8 cellular contexts compared by ENCODE assay signal in genomic region chr2:146734042-146734715, GRCh38.
A peak's percentile ranks its signal among the peaks of the same experiment; 100 is the strongest.
DNase-seq lines count a peak whose midpoint lies in the region; ATAC-seq and TF ChIP-seq lines count a peak whose summit lies in the region.

No MANE protein-coding gene starts in this region.

- no peak overlapping the region for H3K9ac ChIP-seq in PC-3 (ENCODE audit: low read length)

- peak overlapping the region; percentile 53 for H3K4me2 ChIP-seq in PC-3 (ENCODE audit: low read length)

- H3K36me3 ChIP-seq in BE2C, result no peaks in the 10 kb centered on the region
- no peaks in the 10 kb centered on the region for H3K36me3 ChIP-seq in PC-3 (ENCODE audit: low read depth, low read length)

- no peak overlapping the region for H3K4me3 Mint-ChIP-seq in natural killer cell treated with Interleukin-12 subunit alpha and Interleukin-12 subunit beta and Interleukin-15 and Interleukin-18, amount 100 ng/mL, for 72 hours

- peak; percentile 48 for TF ChIP-seq CTCF in BE2C (IDR thresholded peaks at IDR 0.05; ENCODE audit: low read depth, low read length)
- peak; percentile 86 for TF ChIP-seq CTCF in PC-3 (conservative IDR thresholded peaks at IDR 0.05; ENCODE audit: low read depth, low read length)

- H3K9me2 ChIP-seq in PC-3 (replicated peaks; ENCODE audit: low read length), result no peaks in the 10 kb centered on the region

- H3K4me1 Mint-ChIP-seq in natural killer cell treated with Interleukin-12 subunit alpha and Interleukin-12 subunit beta and Interleukin-15 and Interleukin-18, amount 100 ng/mL, for 72 hours (ENCODE audit: low read depth in 2 of 2), result no peaks in the 10 kb centered on the region

- no peak overlapping the region for H3K27ac Mint-ChIP-seq in natural killer cell treated with Interleukin-12 subunit alpha and Interleukin-12 subunit beta and Interleukin-15 and Interleukin-18, amount 100 ng/mL, for 72 hours

- intact Hi-C loops in PC-3 (cut with micrococcal nuclease), result loop anchor here (1.0 to 2.0 kb wide), 5 partner anchors 140 to 1177 kb away; no protein-coding TSS in a partner anchor

- no peaks in the 10 kb centered on the region for H3K79me2 ChIP-seq in PC-3 (ENCODE audit: low read length)

- H3K4me3 ChIP-seq in BE2C (ENCODE audit: low read depth, low read length) (no peak overlapping the region), PC-3 (ENCODE audit: low read length) (peak overlapping the region; percentile 22; the same call in 1 of the 2 replicates)

- no peaks in the 10 kb centered on the region for H3K9me3 ChIP-seq in BE2C
- H3K9me3 ChIP-seq in PC-3 (ENCODE audit: low read length), result no peaks in the 10 kb centered on the region

- H3K27me3 Mint-ChIP-seq in natural killer cell treated with Interleukin-12 subunit alpha and Interleukin-12 subunit beta and Interleukin-15 and Interleukin-18, amount 100 ng/mL, for 72 hours, result no peaks in the 10 kb centered on the region

- H4K20me1 ChIP-seq in PC-3 (ENCODE audit: low read length), result no peaks in the 10 kb centered on the region

- ATAC-seq in GM18907 (IDR thresholded peaks at IDR 0.05; ENCODE audit: unreplicated experiment) (peak; percentile 67), PC-3 (peak; percentile 87), esophagus mucosa (peak; percentile 60)
- ATAC-seq in natural killer cell treated with Interleukin-12 subunit alpha and Interleukin-12 subunit beta and Interleukin-15 and Interleukin-18, amount 100 ng/mL, for 72 hours, result no peak

- no peaks in the 10 kb centered on the region for H3K36me3 Mint-ChIP-seq in natural killer cell treated with Interleukin-12 subunit alpha and Interleukin-12 subunit beta and Interleukin-15 and Interleukin-18, amount 100 ng/mL, for 72 hours

- H3K4me1 ChIP-seq in BE2C, result no peaks in the 10 kb centered on the region
- H3K4me1 ChIP-seq in PC-3 (ENCODE audit: insufficient read depth, low read length), result peaks cover 4% of the 10 kb centered on the region; the same call in 1 of the 2 replicates

- H3K27me3 ChIP-seq in BE2C (no peaks in the 10 kb centered on the region), PC-3 (ENCODE audit: low read length) (no peaks in the 10 kb centered on the region)

- H3K27ac ChIP-seq in PC-3 (ENCODE audit: low read length), result no peak overlapping the region

- H3F3A ChIP-seq in PC-3 (ENCODE audit: low read length, unreplicated experiment), result no peaks in the 10 kb centered on the region

- no peak for DNase-seq in BE2C
- peak; percentile 42 for DNase-seq in HuH-7 (ENCODE audit: low spot score)
- DNase-seq in PC-3, result peak; percentile 84
- peak; percentile 58 for DNase-seq in pons (ENCODE audit: low spot score)
- DNase-seq in natural killer cell treated with Interleukin-12 subunit alpha and Interleukin-12 subunit beta and Interleukin-15 and Interleukin-18, amount 100 ng/mL, for 72 hours (ENCODE audit: low spot score), result no peak
- no peak for DNase-seq in activated CD4-positive, alpha-beta T cell treated with anti-CD3 and anti-CD28 coated beads for 48 hours

- no peaks in the 10 kb centered on the region for H3K9me3 Mint-ChIP-seq in natural killer cell treated with Interleukin-12 subunit alpha and Interleukin-12 subunit beta and Interleukin-15 and Interleukin-18, amount 100 ng/mL, for 72 hours

- no TSS peak for BruUV-seq in PC-3 (replicated peaks; lab: Mats Ljungman, UMichigan)

- H2AFZ ChIP-seq in PC-3 (ENCODE audit: low read length), result peak overlapping the region; percentile 19

- CTCF ChIA-PET in PC-3 (lab: Charles Lee), result interaction anchor here (0.6 to 1.0 kb wide), 7 partner anchors 67 to 1177 kb away, joined by 3 to 7 read pairs (median 4); no protein-coding TSS in a partner anchor

- POLR2A ChIA-PET in PC-3 (lab: Charles Lee; ENCODE audit: unreplicated experiment), result no interaction called here

Comparison
In these comparisons a context has a peak if more than half of its experiments do, and no peak if none do; other contexts are left out.
1. DNase-seq: peak in HuH-7 (single experiment), PC-3 (single experiment) and pons (single experiment); none in BE2C (single experiment), natural killer cell treated with Interleukin-12 subunit alpha and Interleukin-12 subunit beta and Interleukin-15 and Interleukin-18, amount 100 ng/mL, for 72 hours (single experiment) and activated CD4-positive, alpha-beta T cell treated with anti-CD3 and anti-CD28 coated beads for 48 hours (single experiment).
2. ATAC-seq: peak in GM18907 (single experiment), PC-3 (single experiment) and esophagus mucosa (single experiment); none in natural killer cell treated with Interleukin-12 subunit alpha and Interleukin-12 subunit beta and Interleukin-15 and Interleukin-18, amount 100 ng/mL, for 72 hours (0 of 2).